ENCODE assay signal across 26 cellular contexts in the genomic region with DNA sequence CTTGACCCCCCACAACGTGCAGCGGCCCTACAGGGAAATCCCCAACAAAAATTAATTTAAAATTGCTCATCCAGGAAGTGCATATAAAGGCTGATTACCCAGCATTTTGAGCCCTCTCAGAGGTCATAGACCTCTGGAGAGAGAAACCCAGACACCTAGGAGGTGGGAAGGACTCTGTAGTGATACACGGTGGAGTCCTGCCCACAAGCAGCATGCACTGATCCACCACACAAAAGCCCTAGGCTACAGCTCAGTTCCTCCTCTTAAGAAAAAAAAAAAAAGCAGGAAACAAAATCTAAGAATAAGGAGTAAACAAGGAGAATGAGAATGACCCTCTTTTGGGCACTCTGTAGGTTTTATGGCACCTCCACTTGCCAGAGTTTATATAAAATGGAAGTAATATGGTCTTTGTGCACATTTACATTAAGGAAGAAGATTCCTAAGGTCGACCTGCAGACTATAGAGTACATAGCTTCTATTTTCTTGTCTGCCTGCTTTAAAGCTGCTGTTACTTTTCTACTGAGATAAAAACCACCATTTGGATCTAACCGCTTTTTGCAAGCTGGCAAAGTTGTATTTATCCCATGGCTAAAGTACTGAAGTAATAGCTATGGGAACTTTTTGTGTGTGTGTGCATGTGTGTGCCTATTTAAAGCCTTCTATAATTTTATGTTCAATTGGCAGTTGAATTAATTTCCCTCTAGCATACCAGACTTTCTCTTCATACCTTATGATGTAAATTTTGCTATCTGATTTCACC. TPM values are rescaled to one million over a fixed set of nuclear protein-coding genes. Genes with fewer than 3 reads are reported as not detected.
"Had no signal": no experiment of that assay in that cellular context is flagged by ENCODE, and none has a peak within 500 bp of the region (broad histone marks: within the 10 kb centered on the region; RNA-seq: fewer than 3 reads in every experiment).

No MANE protein-coding gene starts in this region.

- H3K36me3 ChIP-seq: brain microvascular endothelial cell, cardiac muscle cell, Peyer's patch, SJCRH30 had no signal

- H3K9me3 Mint-ChIP-seq: activated CD8-positive, alpha-beta T cell treated with anti-CD3 and anti-CD28 coated beads for 36 hours; activated naive CD4-positive, alpha-beta T cell treated with anti-CD3 and anti-CD28 coated beads, Interleukin-2, amount 10 ng/mL, durations not matched to agents 7 days and 5 days; activated naive CD8-positive, alpha-beta T cell treated with anti-CD3 and anti-CD28 coated beads for 36 hours; activated T-helper 2 cell treated with anti-CD3 and anti-CD28 coated beads, Interferon-gamma antibody, Interleukin-2, Interleukin-4, amounts not matched to agents 10 μg/mL and 5 μg/mL and 100 μg/mL, durations not matched to agents 14 hours and 24 hours and 36 hours had no signal

- H3K4me2 ChIP-seq: SK-N-SH had no signal

- H3K4me3 Mint-ChIP-seq: activated CD8-positive, alpha-beta T cell treated with anti-CD3 and anti-CD28 coated beads for 36 hours; activated naive CD4-positive, alpha-beta T cell treated with anti-CD3 and anti-CD28 coated beads, Interleukin-2, amount 10 ng/mL, durations not matched to agents 7 days and 5 days; activated naive CD8-positive, alpha-beta T cell treated with anti-CD3 and anti-CD28 coated beads for 36 hours; activated T-cell treated with anti-CD3 and anti-CD28 coated beads, Interleukin-2, amount 50 U/mL, for 72 hours had no signal

- H3K27me3 Mint-ChIP-seq: activated CD8-positive, alpha-beta T cell treated with anti-CD3 and anti-CD28 coated beads for 36 hours; activated naive CD8-positive, alpha-beta T cell treated with anti-CD3 and anti-CD28 coated beads for 36 hours had no signal

- ATAC-seq: activated CD8-positive, alpha-beta T cell treated with anti-CD3 and anti-CD28 coated beads for 36 hours; activated T-cell treated with anti-CD3 and anti-CD28 coated beads, Interleukin-2, amount 50 U/mL, for 72 hours had no signal

- H3K27ac Mint-ChIP-seq: activated CD8-positive, alpha-beta T cell treated with anti-CD3 and anti-CD28 coated beads for 36 hours; activated naive CD4-positive, alpha-beta T cell treated with anti-CD3 and anti-CD28 coated beads, Interleukin-2, amount 10 ng/mL, durations not matched to agents 7 days and 5 days; activated naive CD8-positive, alpha-beta T cell treated with anti-CD3 and anti-CD28 coated beads for 36 hours; activated T-helper 2 cell treated with anti-CD3 and anti-CD28 coated beads, Interferon-gamma antibody, Interleukin-2, Interleukin-4, amounts not matched to agents 10 μg/mL and 5 μg/mL and 100 μg/mL, durations not matched to agents 14 hours and 24 hours and 36 hours had no signal

- H3K9me3 ChIP-seq: Peyer's patch, SK-N-SH had no signal

- H3K4me1 Mint-ChIP-seq: activated naive CD4-positive, alpha-beta T cell treated with anti-CD3 and anti-CD28 coated beads, Interleukin-2, amount 10 ng/mL, durations not matched to agents 7 days and 5 days; activated naive CD8-positive, alpha-beta T cell treated with anti-CD3 and anti-CD28 coated beads for 36 hours had no signal

- H3K9ac ChIP-seq: SK-N-SH had no signal

- H3K27ac ChIP-seq: brain microvascular endothelial cell, cardiac muscle cell, Peyer's patch, RWPE1, SJCRH30, VCaP had no signal

- H3K4me1 ChIP-seq: Peyer's patch had no signal

- H3K27me3 ChIP-seq: brain microvascular endothelial cell, cardiac muscle cell, Peyer's patch, SJCRH30 had no signal

- DNase-seq: activated CD4-positive, alpha-beta T cell treated with anti-CD3 and anti-CD28 coated beads for 4 hours; activated CD8-positive, alpha-beta memory T cell treated with anti-CD3 and anti-CD28 coated beads, Interleukin-2, amount 50 U/mL, for 4 hours; activated CD8-positive, alpha-beta T cell treated with anti-CD3 and anti-CD28 coated beads for 36 hours; activated gamma-delta T cell treated with Interleukin-2 at 50 U/mL for 16 hours; activated naive CD4-positive, alpha-beta T cell treated with anti-CD3 and anti-CD28 coated beads, Interleukin-2, amount 10 ng/mL, durations not matched to agents 7 days and 5 days; activated naive CD8-positive, alpha-beta T cell treated with anti-CD3 and anti-CD28 coated beads for 36 hours; activated T-cell treated with anti-CD3 and anti-CD28 coated beads, Interleukin-2, amount 50 U/mL, for 72 hours; brain microvascular endothelial cell; NCI-H1048; NCI-H1930; NCI-H2107; NCI-H2171 treated with DMSO at 0.1 percent for 48 hours; NCI-H226; NK-92 treated with Interleukin-12 subunit alpha and Interleukin-12 subunit beta, amount 100 ng/mL, for 24 hours; Peyer's patch; Right ventricle myocardium superior; SJCRH30; SK-N-SH; T-helper 1 cell had no signal

- H3K4me3 ChIP-seq: cardiac muscle cell, Peyer's patch, SJCRH30 had no signal

RNA-seq across cellular contexts. Expression of a gene that starts 46.9 kb away (rescaled TPM):
- total RNA-seq: activated CD8-positive, alpha-beta T cell treated with anti-CD3 and anti-CD28 coated beads for 36 hours; cardiac muscle cell; LHCN-M2; M059J; NCI-H460; Peyer's patch; Right ventricle myocardium superior had no signal
- polyA plus RNA-seq: cardiac muscle cell, SK-N-SH had no signal
